ENCODE assay signal across 10 cellular contexts in genomic region chr1:198175418-198176170, GRCh38. TPM values are rescaled to one million over a fixed set of nuclear protein-coding genes. Genes with fewer than 3 reads are reported as not detected.
DNase-seq lines count a peak whose midpoint lies in the region; ATAC-seq, FAIRE-seq and TF ChIP-seq lines count a peak whose summit lies in the region.
"Had no signal": no experiment of that assay in that cellular context is flagged by ENCODE, and none has a peak within 500 bp of the region (broad histone marks: within the 10 kb centered on the region; RNA-seq: fewer than 3 reads in every experiment).

No MANE protein-coding gene starts in this region.

- peak; percentile 43 for DNase-seq in activated naive CD4-positive, alpha-beta T cell treated with anti-CD3 and anti-CD28 coated beads for 36 hours
- DNase-seq in activated naive CD4-positive, alpha-beta T cell (lab: John Stamatoyannopoulos, UW): no peak
- DNase-seq in bronchial epithelial cell (ENCODE audit: low read depth) (peak; percentile 76), testis (no peak), AML-193 (lab: John Stamatoyannopoulos, UW) (no peak), NCI-H1694 (lab: John Stamatoyannopoulos, UW) (no peak), NCI-H748 treated with DMSO at 0.1 percent for 48 hours (lab: John Stamatoyannopoulos, UW) (no peak)
- DNase-seq: NCI-H2107 had no signal

- no peak for TF ChIP-seq POLR2A in testis (IDR thresholded peaks at IDR 0.05)

- no peaks in the 10 kb centered on the region for H3K9me3 ChIP-seq in testis

- intact Hi-C loops in activated naive CD4-positive, alpha-beta T cell treated with anti-CD3 and anti-CD28 coated beads for 36 hours (cut with micrococcal nuclease): loop anchor here (1.0 kb wide), 2 partner anchors 8 to 13 kb away; no protein-coding TSS in a partner anchor
- intact Hi-C loops in testis (cut with DNase I; ENCODE audit: low total_unique reads): no loop called here

- peaks cover 91% of the 10 kb centered on the region for H3K4me1 Mint-ChIP-seq in activated naive CD4-positive, alpha-beta T cell treated with anti-CD3 and anti-CD28 coated beads for 36 hours (ENCODE audit: low read depth)

- no peaks in the 10 kb centered on the region for H3K27me3 Mint-ChIP-seq in activated naive CD4-positive, alpha-beta T cell treated with anti-CD3 and anti-CD28 coated beads for 36 hours (ENCODE audit: low read depth)

- peaks cover 2% of the 10 kb centered on the region for H3K36me3 Mint-ChIP-seq in activated naive CD4-positive, alpha-beta T cell treated with anti-CD3 and anti-CD28 coated beads for 36 hours (ENCODE audit: low read depth)

- H3K27ac ChIP-seq in testis: peak overlapping the region; percentile 15 to 50
- H3K27ac ChIP-seq: BLaER1 treated with 17β-estradiol and CSF1 and Interleukin-3, amounts not matched to agents 10 nM and 100 nM had no signal

- peak overlapping the region; percentile 34 for H3K4me3 Mint-ChIP-seq in activated naive CD4-positive, alpha-beta T cell treated with anti-CD3 and anti-CD28 coated beads for 36 hours

- no peak for FAIRE-seq in bronchial epithelial cell (lab: Jason Lieb, UNC)

- ATAC-seq in HG03342 (IDR thresholded peaks at IDR 0.05; ENCODE audit: unreplicated experiment): peak; percentile 79

- H3K4me1 ChIP-seq in testis: peaks cover 29% of the 10 kb centered on the region

- peak overlapping the region; percentile 80 for H3K27ac Mint-ChIP-seq in activated naive CD4-positive, alpha-beta T cell treated with anti-CD3 and anti-CD28 coated beads for 36 hours

- no peaks in the 10 kb centered on the region for H3K36me3 ChIP-seq in bronchial epithelial cell (ENCODE audit: control insufficient read depth, insufficient read depth, low read length)
- no peaks in the 10 kb centered on the region for H3K36me3 ChIP-seq in testis (ENCODE audit: low read depth, missing control alignments)
- H3K36me3 ChIP-seq: BLaER1 treated with 17β-estradiol and CSF1 and Interleukin-3, amounts not matched to agents 10 nM and 100 nM had no signal

- CTCF ChIA-PET in activated naive CD4-positive, alpha-beta T cell treated with anti-CD3 and anti-CD28 coated beads for 36 hours (lab: Charles Lee): interaction anchor here (1.5 kb wide), 1 partner anchor 17 kb away, joined by 5 read pairs; no protein-coding TSS in a partner anchor

- TF ChIP-seq CTCF in bronchial epithelial cell (IDR thresholded peaks at IDR 0.05; ENCODE audit: insufficient read depth, low read length, severe bottlenecking) (no peak), testis (IDR thresholded peaks at IDR 0.05) (no peak)

- 48 to 58% methylated on average over 5 of the region's 5 CpGs for WGBS in testis, 2 donors

- H3K27me3 ChIP-seq in bronchial epithelial cell (ENCODE audit: control insufficient read depth, insufficient read depth, low read length) (no peaks in the 10 kb centered on the region), testis (no peaks in the 10 kb centered on the region)
- H3K27me3 ChIP-seq: BLaER1 treated with 17β-estradiol and CSF1 and Interleukin-3, amounts not matched to agents 10 nM and 100 nM had no signal

- H3K4me3 ChIP-seq in bronchial epithelial cell (ENCODE audit: low read depth, low read length) (no peak overlapping the region), testis (no peak overlapping the region)
- H3K4me3 ChIP-seq: BLaER1 treated with 17β-estradiol and CSF1 and Interleukin-3, amounts not matched to agents 10 nM and 100 nM had no signal

- no peaks in the 10 kb centered on the region for H3K9me3 Mint-ChIP-seq in activated naive CD4-positive, alpha-beta T cell treated with anti-CD3 and anti-CD28 coated beads for 36 hours

RNA-seq across cellular contexts. Expression of gene NEK7, which starts 18.8 kb away (rescaled TPM):
- total RNA-seq in activated naive CD4-positive, alpha-beta T cell treated with anti-CD3 and anti-CD28 coated beads for 36 hours: 10 to 100 TPM; 45.6 to 49.7 TPM
- total RNA-seq in bronchial epithelial cell (37.1 and 40.3 TPM in 2 replicates), testis (10 to 100 TPM; 59.1 to 59.3 TPM)
- 22.1 TPM for polyA plus RNA-seq in testis (ENCODE audit: insufficient read depth, low read depth, low replicate concordance)

Comparison
In these comparisons a context has a peak if more than half of its experiments do, and no peak if none do; other contexts are left out.
1. DNase-seq: peak in activated naive CD4-positive, alpha-beta T cell treated with anti-CD3 and anti-CD28 coated beads for 36 hours (single experiment) and bronchial epithelial cell (single experiment); none in activated naive CD4-positive, alpha-beta T cell (0 of 4), testis (single experiment), AML-193 (0 of 2), NCI-H1694 (single experiment) and NCI-H748 treated with DMSO at 0.1 percent for 48 hours (single experiment).